Comparison of ENCODE assay signal across 9 cellular contexts in the genomic region with DNA sequence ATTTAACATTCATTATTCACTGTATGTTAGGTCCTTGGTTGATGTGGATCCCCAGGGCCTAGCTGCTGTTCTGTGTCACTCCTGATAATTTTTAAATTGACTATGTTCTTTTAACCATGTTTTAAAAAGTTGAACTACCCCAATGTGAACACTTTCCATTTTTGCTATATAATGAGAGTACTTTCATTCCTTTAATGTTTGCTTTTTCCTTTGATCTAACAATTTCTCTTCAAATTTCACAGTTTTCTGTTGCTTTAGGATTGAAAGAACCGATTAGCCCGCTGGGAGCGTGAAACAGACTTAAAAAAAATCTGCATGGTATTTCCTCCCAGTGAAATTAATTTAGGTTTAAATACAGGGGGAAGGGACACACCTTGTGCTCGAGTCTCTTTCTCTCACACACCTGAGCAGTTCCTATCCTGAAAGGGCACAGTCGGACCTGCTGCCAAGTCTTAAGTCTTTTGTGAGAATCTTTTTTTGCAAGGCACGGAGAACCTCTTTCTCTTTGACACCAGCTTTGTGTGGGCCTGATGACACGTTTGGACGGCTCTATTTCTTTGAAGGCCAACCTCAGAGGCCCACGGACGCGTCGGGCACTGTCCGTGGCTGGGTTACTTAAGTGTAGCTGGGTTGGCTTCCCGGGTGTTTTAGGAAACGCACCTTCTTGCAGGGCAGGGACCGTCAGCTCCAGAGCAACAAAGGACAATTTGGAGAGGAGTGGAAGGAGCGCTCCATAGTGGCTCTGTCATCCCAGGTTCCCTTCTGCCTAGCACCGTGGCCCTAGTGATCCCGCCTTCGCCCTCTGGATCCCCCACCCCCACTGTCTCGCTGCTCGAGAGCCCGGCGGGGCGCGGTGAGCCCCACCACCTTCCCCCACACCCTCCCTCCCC. TPM values are rescaled to one million over a fixed set of nuclear protein-coding genes. Genes with fewer than 3 reads are reported as not detected.
DNase-seq lines count a peak whose midpoint lies in the region; ATAC-seq and TF ChIP-seq lines count a peak whose summit lies in the region.
"Had no signal": no experiment of that assay in that cellular context is flagged by ENCODE, and none has a peak within 500 bp of the region (broad histone marks: within the 10 kb centered on the region; RNA-seq: fewer than 3 reads in every experiment).

No MANE protein-coding gene starts in this region.

- no peak for TF ChIP-seq CTCF in Calu3 (IDR thresholded peaks at IDR 0.05; ENCODE audit: unreplicated experiment)
- TF ChIP-seq CTCF in esophagus squamous epithelium (IDR thresholded peaks at IDR 0.05): no peak
- no peak for TF ChIP-seq CTCF in osteocyte (IDR thresholded peaks at IDR 0.05)

- H3K27ac Mint-ChIP-seq in Calu3 (ENCODE audit: unreplicated experiment): no peak overlapping the region
- no peak overlapping the region for H3K27ac Mint-ChIP-seq in osteocyte (ENCODE audit: unreplicated experiment)

- CTCF ChIA-PET in Calu3 (lab: Charles Lee): interaction anchor here (0.6 to 1.1 kb wide), 6 partner anchors 119 to 238 kb away, joined by 3 to 7 read pairs (median 5); no protein-coding TSS in a partner anchor

- H3K27me3 Mint-ChIP-seq in Calu3 (ENCODE audit: unreplicated experiment): peaks cover 14% of the 10 kb centered on the region
- H3K27me3 Mint-ChIP-seq in osteocyte (ENCODE audit: unreplicated experiment): peaks cover 83% of the 10 kb centered on the region

- 33 to 48% methylated on average over 12 to 24 of the region's 26 CpGs for WGBS in esophagus squamous epithelium, 2 donors

- H3K4me1 Mint-ChIP-seq in Calu3 (ENCODE audit: low read depth, unreplicated experiment) (peaks cover 29% of the 10 kb centered on the region), osteocyte (ENCODE audit: unreplicated experiment) (peaks cover 8% of the 10 kb centered on the region)

- peak overlapping the region; percentile 63 to 82 (median 66) for H3K4me3 ChIP-seq in esophagus squamous epithelium
- H3K4me3 ChIP-seq: GM12878 had no signal

- no peak for ATAC-seq in GM21381 (IDR thresholded peaks at IDR 0.05; ENCODE audit: unreplicated experiment)

- H3K36me3 Mint-ChIP-seq in Calu3 (ENCODE audit: insufficient read depth, unreplicated experiment) (peaks cover 22% of the 10 kb centered on the region), osteocyte (ENCODE audit: unreplicated experiment) (no peaks in the 10 kb centered on the region)

- H3K27me3 ChIP-seq in esophagus squamous epithelium: peaks cover 0 to 66% (median 2%) of the 10 kb centered on the region in 4 donors

- intact Hi-C loops in Calu3 (cut with micrococcal nuclease; ENCODE audit: unreplicated experiment) (no loop called here), esophagus squamous epithelium (cut with DNase I) (loop anchor here (10.0 kb wide), 1 partner anchor 221 kb away; no protein-coding TSS in a partner anchor)

- H3K4me3 Mint-ChIP-seq in Calu3 (ENCODE audit: low read depth, unreplicated experiment): peak overlapping the region; percentile 66
- peak overlapping the region; percentile 54 for H3K4me3 Mint-ChIP-seq in osteocyte (ENCODE audit: unreplicated experiment)

- H3K36me3 ChIP-seq in esophagus squamous epithelium: no peaks in the 10 kb centered on the region

- no peak for TF ChIP-seq POLR2A in esophagus squamous epithelium (IDR thresholded peaks at IDR 0.05)

- no peaks in the 10 kb centered on the region for H3K9me3 ChIP-seq in esophagus squamous epithelium

- no TSS peak for BruUV-seq in Calu3 (replicated peaks; lab: Mats Ljungman, UMichigan)

- DNase-seq in Calu3 (no peak), NCI-H526 treated with DMSO at 0.1 percent for 48 hours (lab: John Stamatoyannopoulos, UW) (peak; percentile 64), esophagus squamous epithelium (lab: John Stamatoyannopoulos, UW) (no peak), osteocyte (ENCODE audit: extremely low spot score, unreplicated experiment) (no peak), NCI-H1105 treated with DMSO at 0.1 percent for 48 hours (lab: John Stamatoyannopoulos, UW) (no peak), NOMO-1 treated with DMSO at 0.1 percent for 48 hours (lab: John Stamatoyannopoulos, UW; ENCODE audit: unreplicated experiment) (no peak)
- DNase-seq in activated CD4-positive, CD25-positive, alpha-beta regulatory T cell (lab: John Stamatoyannopoulos, UW): no peak

- H3K9me3 Mint-ChIP-seq in Calu3 (ENCODE audit: low read depth, unreplicated experiment) (no peaks in the 10 kb centered on the region), osteocyte (ENCODE audit: unreplicated experiment) (no peaks in the 10 kb centered on the region)

- peaks cover 6 to 38% (median 10%) of the 10 kb centered on the region in 3 donors for H3K4me1 ChIP-seq in esophagus squamous epithelium

- H3K27ac ChIP-seq in esophagus squamous epithelium: peak overlapping the region in 3 of 4 donors; percentile 66 to 80 (median 68)

RNA-seq across cellular contexts. Expression of gene CHN2, which starts 1.0 kb away (rescaled TPM):
- total RNA-seq in Calu3 (2022) (9.7 and 12.4 TPM in 2 replicates), esophagus squamous epithelium (1 to 10 TPM in 2 of 4 donors, under 1 TPM in 2; 0.08 to 8.6 (median 1.7) TPM), osteocyte (0.64 TPM in 1 of 2 replicates, not detected in the other)

RNA-seq across cellular contexts. Expression of gene CPVL, which starts 47.2 kb away (rescaled TPM):
- total RNA-seq in Calu3 (2022): 43.5 and 62.7 TPM in 2 replicates
- total RNA-seq in esophagus squamous epithelium: 10 to 100 TPM in 2 of 4 donors, 1 to 10 TPM in 2; 3.9 to 34.1 (median 15.7) TPM
- 2.0 and 2.4 TPM in 2 replicates for total RNA-seq in osteocyte
